Comparison of ENCODE assay signal across 12 cellular contexts in genomic region chr17:80879723-80880649, GRCh38.
A peak's percentile ranks its signal among the peaks of the same experiment; 100 is the strongest.
DNase-seq lines count a peak whose midpoint lies in the region; FAIRE-seq and TF ChIP-seq lines count a peak whose summit lies in the region.
"Had no signal": no experiment of that assay in that cellular context is flagged by ENCODE, and none has a peak within 500 bp of the region (broad histone marks: within the 10 kb centered on the region; RNA-seq: fewer than 3 reads in every experiment).

No MANE protein-coding gene starts in this region.

- TF ChIP-seq EP300 in H1 (IDR thresholded peaks at IDR 0.05; ENCODE audit: borderline replicate concordance in 1 of 2, low read depth in 2 of 2, low read length in 2 of 2) = no peak

- H2AFZ ChIP-seq in OCI-LY1 (ENCODE audit: low read length) = no peak overlapping the region
- H2AFZ ChIP-seq in H1 (ENCODE audit: low read length) = no peak overlapping the region

- H4K20me1 ChIP-seq in OCI-LY1 (ENCODE audit: insufficient read depth, low read length) (no peaks in the 10 kb centered on the region), H1 (replicated peaks in 1 of 2; ENCODE audit: control insufficient read depth in 1 of 2, insufficient read depth in 2 of 2, low read length in 2 of 2) (peaks cover 0 to 1% of the 10 kb centered on the region in 2 experiments)

- no peak for TF ChIP-seq POLR2A in H1 (IDR thresholded peaks at IDR 0.05; ENCODE audit: control extremely low read depth in 1 of 2, low read depth in 2 of 2, low read length in 2 of 2)

- peaks cover 83% of the 10 kb centered on the region for H3K36me3 ChIP-seq in OCI-LY1 (ENCODE audit: insufficient read depth, low read length)
- H3K36me3 ChIP-seq in H1 (ENCODE audit: control insufficient read depth in 2 of 4, insufficient read depth in 4 of 4, low read length in 3 of 4) = peaks cover 0 to 7% (median 1%) of the 10 kb centered on the region in 4 experiments; a peak in 1 of 8 replicates

- peak overlapping the region; percentile 31; the same call in 1 of the 2 replicates for H2BK15ac ChIP-seq in H1 (ENCODE audit: low read length)

- no peaks in the 10 kb centered on the region for H3K9me3 ChIP-seq in OCI-LY1 (ENCODE audit: low read length)
- no peaks in the 10 kb centered on the region for H3K9me3 ChIP-seq in H1 (ENCODE audit: insufficient read depth in 2 of 2, low read depth in 1 of 2, low read length in 1 of 2)
- H3K9me3 ChIP-seq: esophagus muscularis mucosa had no signal

- H3K4me1 ChIP-seq in OCI-LY1 (ENCODE audit: insufficient read depth, low read length, severe bottlenecking) = peaks cover 24% of the 10 kb centered on the region
- peaks cover 0 to 17% (median 8%) of the 10 kb centered on the region in 4 experiments; a peak in 6 of 7 replicates for H3K4me1 ChIP-seq in H1 (replicated peaks in 1 of 4; ENCODE audit: control insufficient read depth in 3 of 4, insufficient read depth in 4 of 4, low read length in 3 of 4)

- peak overlapping the region; percentile 13 for H3K27ac ChIP-seq in OCI-LY1 (ENCODE audit: low read depth, low read length, poor library complexity, severe bottlenecking)
- H3K27ac ChIP-seq in H1 (ENCODE audit: low read depth, low read length) = no peak overlapping the region
- H3K27ac ChIP-seq: esophagus muscularis mucosa had no signal

- no peak overlapping the region for H3K23ac ChIP-seq in H1 (ENCODE audit: insufficient read length)

- H3K9me2 ChIP-seq in OCI-LY1 (ENCODE audit: low read depth, low read length) = no peaks in the 10 kb centered on the region

- no peaks in the 10 kb centered on the region for H3K27me3 ChIP-seq in OCI-LY1 (ENCODE audit: insufficient read depth, low read length)
- no peaks in the 10 kb centered on the region for H3K27me3 ChIP-seq in H1 (replicated peaks in 1 of 4; ENCODE audit: control insufficient read depth in 3 of 4, extremely low read depth in 1 of 4, insufficient read depth in 3 of 4, low read length in 3 of 4)
- H3K27me3 ChIP-seq: esophagus muscularis mucosa had no signal

- POLR2A ChIA-PET in H1 (lab: Charles Lee; ENCODE audit: partially characterized antibody) = no interaction called here

- FAIRE-seq in H1 (lab: Jason Lieb, UNC) = no peak
- FAIRE-seq: GM18507 had no signal

- H3K14ac ChIP-seq in H1 (ENCODE audit: insufficient read length) = no peak overlapping the region

- peak overlapping the region; percentile 39 for H3K56ac ChIP-seq in H1 (replicated peaks; ENCODE audit: insufficient read length, low read depth, low read length)

- H3K4me2 ChIP-seq in OCI-LY1 (ENCODE audit: low read length) = no peak overlapping the region
- H3K4me2 ChIP-seq in H1 (ENCODE audit: insufficient read depth in 1 of 2, low read depth in 2 of 2, low read length in 2 of 2) = no peak overlapping the region

- H2AK5ac ChIP-seq in H1 (ENCODE audit: low read depth, low read length) = peak overlapping the region; percentile 65; the same call in 1 of the 2 replicates

- no peak overlapping the region for H4K5ac ChIP-seq in H1 (ENCODE audit: insufficient read length, low read depth, low read length)

- H4K91ac ChIP-seq in H1 (replicated peaks; ENCODE audit: insufficient read length, low read length) = peak overlapping the region; percentile 97

- peak overlapping the region; percentile 93; the same call in 1 of the 2 replicates for H2BK20ac ChIP-seq in H1 (ENCODE audit: low read length)

- H3K23me2 ChIP-seq in H1 (ENCODE audit: low read depth, low read length) = peaks cover 2% of the 10 kb centered on the region; the same call in 1 of the 2 replicates

- DNase-seq in activated effector memory CD4-positive, alpha-beta T cell treated with anti-CD3 and anti-CD28 coated beads, Interleukin-2, amount 50 U/mL, for 16 hours = peak; percentile 62
- DNase-seq in activated effector memory CD4-positive, alpha-beta T cell treated with Interleukin-2 at 50 U/mL for 16 hours = no peak
- DNase-seq in H1 (ENCODE audit: low read depth in 1 of 2, low spot score in 2 of 2) (no peak), posterior vena cava (ENCODE audit: low spot score) (peak; percentile 69), DMS 273 treated with DMSO at 0.1 percent for 48 hours (lab: John Stamatoyannopoulos, UW) (no peak), AG08395 (ENCODE audit: low spot score) (no peak), pons (ENCODE audit: low spot score) (no peak)
- DNase-seq: hippocampal formation, NCI-H774 had no signal

- CTCF ChIA-PET in H1 (lab: Charles Lee; ENCODE audit: partially characterized antibody) = interaction anchor here (1.0 to 2.8 kb wide), 5 partner anchors 17 to 90 kb away, joined by 3 to 17 read pairs (median 3); no protein-coding TSS in a partner anchor

- H3K79me2 ChIP-seq in OCI-LY1 (ENCODE audit: insufficient read depth, low read length) (no peaks in the 10 kb centered on the region), H1 (ENCODE audit: control insufficient read depth in 1 of 2, insufficient read depth in 2 of 2, low read length in 2 of 2) (no peaks in the 10 kb centered on the region)

- H3K79me1 ChIP-seq in H1 (ENCODE audit: low read depth, low read length) = no peaks in the 10 kb centered on the region

- WGBS in H1 (ENCODE audit: extremely low coverage in 1 of 2, insufficient coverage in 1 of 2, insufficient read length in 1 of 2, insufficient replicate concordance in 2 of 2, low coverage in 1 of 2, low lambda C conversion rate in 2 of 2, missing lambda C conversion rate in 1 of 2), 2 experiments = 84% methylated on average over 31 of the region's 35 CpGs; no CpG with 5 or more reads in 1 of the 2 experiments

- H3K4me3 ChIP-seq in OCI-LY1 (ENCODE audit: low read depth, low read length, poor library complexity, severe bottlenecking) (no peak overlapping the region), H1 (ENCODE audit: extremely low read depth in 1 of 4, insufficient read depth in 2 of 4, low read depth in 3 of 4, low read length in 4 of 4) (no peak overlapping the region)
- H3K4me3 ChIP-seq: esophagus muscularis mucosa had no signal

- no peaks in the 10 kb centered on the region for H3F3A ChIP-seq in OCI-LY1 (ENCODE audit: insufficient read depth, low read length)

- H2BK120ac ChIP-seq in H1 (replicated peaks; ENCODE audit: low read depth, low read length) = peak overlapping the region; percentile 21

- intact Hi-C loops in posterior vena cava (cut with DNase I) = no loop called here

- TF ChIP-seq CTCF in OCI-LY1 (IDR thresholded peaks at IDR 0.05; ENCODE audit: low read length) (no peak), H1 (IDR thresholded peaks at IDR 0.05; ENCODE audit: control extremely low read depth in 1 of 3, insufficient read depth in 1 of 3, low read depth in 1 of 3, low read length in 3 of 3) (no peak)

- peak overlapping the region; percentile 28 for H4K8ac ChIP-seq in H1 (ENCODE audit: extremely low read depth, insufficient read depth, low read length)

- peak overlapping the region; percentile 71; the same call in 1 of the 2 replicates for H3K18ac ChIP-seq in H1 (ENCODE audit: extremely low read depth, low read length)

- H3K4ac ChIP-seq in H1 (replicated peaks; ENCODE audit: insufficient read length, low read depth, low read length) = peak overlapping the region; percentile 69

- no peak for TF ChIP-seq RAD21 in H1 (IDR thresholded peaks at IDR 0.05 in 1 of 2, conservative IDR thresholded peaks at IDR 0.05 in 1 of 2; ENCODE audit: low read depth in 2 of 2, low read length in 2 of 2)

- no peak overlapping the region for H3K9ac ChIP-seq in OCI-LY1 (ENCODE audit: low read length)
- no peak overlapping the region for H3K9ac ChIP-seq in H1 (replicated peaks in 1 of 4; ENCODE audit: extremely low read depth in 1 of 4, low read depth in 3 of 4, low read length in 3 of 4)

- peak overlapping the region; percentile 80; the same call in 1 of the 2 replicates for H2BK12ac ChIP-seq in H1 (ENCODE audit: low read depth, low read length)

- H2BK5ac ChIP-seq in H1 (ENCODE audit: low read depth, low read length) = peak overlapping the region; percentile 91

TF ChIP-seq in H1, 55 proteins besides CTCF, POLR2A, EP300 and RAD21:
- TF ChIP-seq FOSL1 (IDR thresholded peaks at IDR 0.05; ENCODE audit: insufficient read depth, low read depth, low read length) (no peak), POLR2AphosphoS5 (IDR thresholded peaks at IDR 0.05; ENCODE audit: low read depth, low read length) (no peak)

Comparison
In these comparisons a context has a peak if more than half of its experiments do, and no peak if none do; other contexts are left out.
1. DNase-seq: peak in activated effector memory CD4-positive, alpha-beta T cell treated with anti-CD3 and anti-CD28 coated beads, Interleukin-2, amount 50 U/mL, for 16 hours (single experiment) and posterior vena cava (single experiment); none in activated effector memory CD4-positive, alpha-beta T cell treated with Interleukin-2 at 50 U/mL for 16 hours (single experiment), H1 (0 of 2), DMS 273 treated with DMSO at 0.1 percent for 48 hours (single experiment), AG08395 (single experiment) and pons (single experiment).